ENCODE assay signal across 20 cellular contexts in genomic region chr6:44138717-44139350, GRCh38. TPM values are rescaled to one million over a fixed set of nuclear protein-coding genes. Genes with fewer than 3 reads are reported as not detected.
"Had no signal": no experiment of that assay in that cellular context is flagged by ENCODE, and none has a peak within 500 bp of the region (broad histone marks: within the 10 kb centered on the region; RNA-seq: fewer than 3 reads in every experiment).

No MANE protein-coding gene starts in this region.

- H3K27me3 ChIP-seq: breast epithelium, gastrocnemius medialis, neutrophil, suprapubic skin had no signal

- H3K36me3 ChIP-seq: breast epithelium had no signal

- ATAC-seq: activated naive CD8-positive, alpha-beta T cell treated with anti-CD3 and anti-CD28 coated beads, Interleukin-2, amount 50 U/mL, for 24 hours; activated T-helper 17 cell treated with anti-CD3 and anti-CD28 coated beads, Interleukin-2, amount 50 U/mL, for 72 hours; gastrocnemius medialis; left lobe of liver; mucosa of descending colon; naive thymus-derived CD4-positive, alpha-beta T cell; stimulated activated naive CD8-positive, alpha-beta T cell treated with anti-CD3 and anti-CD28 coated beads, Interleukin-15, Interleukin-2, amounts not matched to agents 100 U/mL and 50 U/mL, for 24 hours had no signal

- H3K4me1 ChIP-seq: breast epithelium had no signal

- DNase-seq: activated CD4-positive, alpha-beta T cell treated with anti-CD3 and anti-CD28 coated beads for 1 hour; activated CD4-positive, alpha-beta T cell treated with anti-CD3 and anti-CD28 coated beads, Interleukin-2, amount 50 U/mL, for 48 hours; activated naive CD4-positive, alpha-beta T cell treated with Interleukin-2 at 50 U/mL for 16 hours; activated naive CD8-positive, alpha-beta T cell treated with anti-CD3 and anti-CD28 coated beads, Interleukin-2, amount 50 U/mL, for 24 hours; aorta; gastrocnemius medialis; mucosa of descending colon; naive thymus-derived CD4-positive, alpha-beta T cell; stimulated activated CD4-positive, alpha-beta T cell treated with anti-CD3 and anti-CD28 coated beads, Interleukin-15, amount 100 ng/mL, for 24 hours; stimulated activated CD4-positive, alpha-beta T cell treated with anti-CD3 and anti-CD28 coated beads, Interleukin-4, amount 100 ng/mL, for 1 hour; stimulated activated naive CD8-positive, alpha-beta T cell treated with anti-CD3 and anti-CD28 coated beads, Interleukin-15, Interleukin-2, amounts not matched to agents 100 U/mL and 50 U/mL, for 24 hours; SW 1271 had no signal

- H3K4me3 ChIP-seq: breast epithelium, gastrocnemius medialis, mucosa of descending colon, suprapubic skin had no signal

- H3K27ac ChIP-seq: breast epithelium, epithelial cell of prostate, gastrocnemius medialis, neutrophil, suprapubic skin had no signal

- H3K9me3 ChIP-seq: breast epithelium, gastrocnemius medialis, mucosa of descending colon, neutrophil, suprapubic skin had no signal

RNA-seq across cellular contexts. Expression of gene CAPN11, which starts 19.8 kb away (rescaled TPM):
- total RNA-seq: cerebellum had no signal
- polyA plus RNA-seq: keratinocyte; naive thymus-derived CD4-positive, alpha-beta T cell had no signal
